9 cellular contexts compared by ENCODE assay signal in the genomic region with DNA sequence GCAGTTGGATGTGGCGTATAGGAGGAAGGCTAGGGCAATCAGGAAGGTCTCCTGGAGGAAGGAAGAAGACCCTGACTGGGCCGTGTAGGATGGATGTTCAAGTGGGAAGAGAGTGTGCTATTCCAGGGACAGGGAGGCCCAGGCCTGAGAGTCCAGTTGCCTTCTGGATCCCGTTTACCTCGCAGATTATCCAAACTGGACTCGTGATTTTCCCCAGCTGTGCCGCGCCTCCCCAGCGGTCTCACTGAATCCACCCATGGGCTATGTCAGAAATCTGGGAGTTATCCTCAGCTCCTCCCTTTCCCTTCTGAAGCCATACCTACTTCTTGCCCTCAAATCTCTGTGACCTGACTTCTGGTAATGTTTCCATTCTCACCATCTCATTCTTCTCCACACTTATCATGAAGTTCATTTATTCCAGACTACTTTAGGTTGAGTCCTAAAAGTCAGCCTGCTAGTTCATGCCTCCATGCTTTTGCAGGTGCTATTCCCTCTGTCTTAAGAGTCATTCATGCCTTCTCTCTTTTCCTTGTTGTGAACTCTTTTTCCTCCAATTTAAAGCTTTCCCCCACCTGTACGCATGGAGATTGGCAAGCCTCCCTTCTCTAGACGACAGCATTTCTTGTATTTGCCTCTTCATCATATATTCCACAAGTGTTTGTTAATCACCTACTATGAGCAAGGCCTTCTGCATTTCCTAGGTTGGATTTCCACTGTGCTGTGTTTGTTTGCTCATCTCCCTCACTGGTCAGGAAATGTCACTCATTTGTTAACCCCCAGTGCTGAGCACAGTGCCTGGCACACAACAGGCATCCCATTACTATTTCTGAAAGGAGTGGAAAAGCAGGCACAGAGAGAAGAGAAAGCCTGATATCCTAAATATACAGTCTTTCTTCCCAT. TPM values are rescaled to one million over a fixed set of nuclear protein-coding genes. Genes with fewer than 3 reads are reported as not detected.
DNase-seq lines count a peak whose midpoint lies in the region; TF ChIP-seq lines count a peak whose summit lies in the region.
"Had no signal": no experiment of that assay in that cellular context is flagged by ENCODE, and none has a peak within 500 bp of the region (broad histone marks: within the 10 kb centered on the region; RNA-seq: fewer than 3 reads in every experiment).

No MANE protein-coding gene starts in this region.

- H3F3A ChIP-seq in GM23248 (ENCODE audit: insufficient read depth): peaks cover 66% of the 10 kb centered on the region

- DNase-seq in GM23248 (peak; percentile 75), adipocyte (ENCODE audit: low read depth) (peak; percentile 57), stomach (no peak), nephron progenitor cell (no peak), DMS79 (lab: John Stamatoyannopoulos, UW) (no peak), SW480 (ENCODE audit: low spot score) (no peak), immature natural killer cell (no peak)

- H3K27ac ChIP-seq in GM23248 (peak overlapping the region; percentile 100), stomach (peak overlapping the region; percentile 94 to 99 (median 98))

- H3K4me2 ChIP-seq in GM23248 (ENCODE audit: unreplicated experiment): peak overlapping the region; percentile 92

- H3K4me3 Mint-ChIP-seq in nephron progenitor cell (no peak overlapping the region), immature natural killer cell (no peak overlapping the region)

- TF ChIP-seq CTCF in stomach (IDR thresholded peaks at IDR 0.05) (no peak), nephron progenitor cell (IDR thresholded peaks at IDR 0.05) (no peak)

- H3K9me3 ChIP-seq in GM23248 (ENCODE audit: low read depth): no peaks in the 10 kb centered on the region
- no peaks in the 10 kb centered on the region for H3K9me3 ChIP-seq in adipocyte (ENCODE audit: control insufficient read depth, low read length)
- H3K9me3 ChIP-seq in stomach: no peaks in the 10 kb centered on the region

- WGBS in GM23248 (ENCODE audit: low coverage in 1 of 2, low lambda C conversion rate in 2 of 2, missing lambda C conversion rate in 2 of 2), 2 experiments: 6 to 7% methylated on average over 10 of the region's 10 CpGs
- 24 to 37% (median 28%) methylated on average over 10 of the region's 10 CpGs for WGBS in stomach, 5 donors

- in situ Hi-C loops in GM23248 (cut with MboI): no loop called here

- H3K27me3 ChIP-seq in GM23248 (replicated peaks; ENCODE audit: insufficient read depth) (no peaks in the 10 kb centered on the region), adipocyte (replicated peaks; ENCODE audit: control insufficient read depth, insufficient read depth, low read length) (no peaks in the 10 kb centered on the region), stomach (no peaks in the 10 kb centered on the region)

- H3K9me2 ChIP-seq in GM23248 (ENCODE audit: insufficient read depth): no peaks in the 10 kb centered on the region

- peak overlapping the region; percentile 100 for H3K9ac ChIP-seq in GM23248
- H3K9ac ChIP-seq in adipocyte (ENCODE audit: low read length): peak overlapping the region; percentile 100

- H3K4me1 Mint-ChIP-seq in nephron progenitor cell (peaks cover 35% of the 10 kb centered on the region), immature natural killer cell (peaks cover 6 to 11% of the 10 kb centered on the region in 2 donors)

- H3K4me3 ChIP-seq in GM23248: peak overlapping the region; percentile 95
- H3K4me3 ChIP-seq in adipocyte (ENCODE audit: low read length): peak overlapping the region; percentile 95
- peak overlapping the region; percentile 97 for H3K4me3 ChIP-seq in iPS-11a (ENCODE audit: low read depth, low read length)
- H3K4me3 ChIP-seq in stomach: peak overlapping the region; percentile 58 to 83 (median 70)

- intact Hi-C loops in stomach (cut with DNase I; ENCODE audit: low total_unique reads): no loop called here

- H3K27ac Mint-ChIP-seq in nephron progenitor cell (no peak overlapping the region), immature natural killer cell (no peak overlapping the region)

- peaks cover 11% of the 10 kb centered on the region for H3K36me3 Mint-ChIP-seq in nephron progenitor cell (ENCODE audit: low read depth)
- H3K36me3 Mint-ChIP-seq in immature natural killer cell: no peaks in the 10 kb centered on the region

- H3K9me3 Mint-ChIP-seq in nephron progenitor cell: no peaks in the 10 kb centered on the region
- H3K9me3 Mint-ChIP-seq in immature natural killer cell: no peaks in the 10 kb centered on the region
- H3K9me3 Mint-ChIP-seq: activated naive CD4-positive, alpha-beta T cell treated with anti-CD3 and anti-CD28 coated beads, Interleukin-2, amount 50 U/mL, for 72 hours had no signal

- H3K4me1 ChIP-seq in GM23248 (ENCODE audit: insufficient read depth) (peaks cover 64% of the 10 kb centered on the region), adipocyte (ENCODE audit: control insufficient read depth, insufficient read depth, low read length) (peaks cover 75% of the 10 kb centered on the region), stomach (peaks cover 54 to 80% (median 62%) of the 10 kb centered on the region in 4 donors)

- peaks cover 46% of the 10 kb centered on the region for H3K79me2 ChIP-seq in GM23248 (ENCODE audit: insufficient read depth)

- no peaks in the 10 kb centered on the region for H4K20me1 ChIP-seq in GM23248 (ENCODE audit: insufficient read depth)

- no peak overlapping the region for H2AFZ ChIP-seq in GM23248

- H3K36me3 ChIP-seq in GM23248 (ENCODE audit: low read depth) (no peaks in the 10 kb centered on the region), adipocyte (ENCODE audit: control insufficient read depth, insufficient read depth, low read length, severe bottlenecking) (no peaks in the 10 kb centered on the region), stomach (no peaks in the 10 kb centered on the region)

- H3K27me3 Mint-ChIP-seq in nephron progenitor cell (ENCODE audit: low read depth, poor library complexity) (no peaks in the 10 kb centered on the region), immature natural killer cell (ENCODE audit: low read depth in 3 of 3) (no peaks in the 10 kb centered on the region)

- TF ChIP-seq POLR2A in stomach (IDR thresholded peaks at IDR 0.05): no peak

- TF ChIP-seq EP300 in stomach (IDR thresholded peaks at IDR 0.05): no peak

RNA-seq across cellular contexts. Expression of gene SDCBP2, which starts 2.7 kb away (rescaled TPM):
- total RNA-seq in GM23248 (2014; rRNA removed; shearing (Covaris generic)): 4.9 and 5.5 TPM in 2 replicates
- polyA plus RNA-seq in GM23248 (2016; fragmentation: Nextera tagmentation; extraction: Ambion mirVana): 4.1 and 4.2 TPM in 2 replicates
- total RNA-seq in stomach: 10 to 100 TPM; 33.3 to 90.9 (median 68.3) TPM
- polyA plus RNA-seq in stomach: 100 to 1,000 TPM in 1 of 3 donors, 10 to 100 TPM in 2; 38.4 to 297 (median 52.8) TPM
- 1 to 10 TPM; 1.3 to 2.0 (median 1.8) TPM for polyA plus RNA-seq in immature natural killer cell

Comparison
In these comparisons a context has a peak if more than half of its experiments do, and no peak if none do; other contexts are left out.
1. DNase-seq: peak in GM23248 (single experiment) and adipocyte (single experiment); none in stomach (single experiment), nephron progenitor cell (single experiment), DMS79 (single experiment), SW480 (single experiment) and immature natural killer cell (0 of 3).
2. Peak in every context shown above with its lines, with median percentiles within 50 percentile points of each other: H3K4me3 ChIP-seq.